Comparison of ENCODE assay signal across 16 cellular contexts in genomic region chr9:85443190-85443598, GRCh38.
A peak's percentile ranks its signal among the peaks of the same experiment; 100 is the strongest.
DNase-seq lines count a peak whose midpoint lies in the region; ATAC-seq, FAIRE-seq and TF ChIP-seq lines count a peak whose summit lies in the region.
"Had no signal": no experiment of that assay in that cellular context is flagged by ENCODE, and none has a peak within 500 bp of the region (broad histone marks: within the 10 kb centered on the region; RNA-seq: fewer than 3 reads in every experiment).

No MANE protein-coding gene starts in this region.

- no peak for TF ChIP-seq POLR2A in HepG2 (IDR thresholded peaks at IDR 0.05; ENCODE audit: insufficient read depth in 1 of 2, low read depth in 2 of 2, low read length in 2 of 2)

- in situ Hi-C loops in HepG2 (cut with HindIII; ENCODE audit: extremely low pct_ligation_motif_present, low pct_unique_long_range_greater_than_20kb), result no loop called here

- peaks cover 0 to 25% of the 10 kb centered on the region in 2 experiments; a peak in 2 of 5 replicates for H3K27me3 ChIP-seq in HepG2 (ENCODE audit: control insufficient read depth in 1 of 2, insufficient read depth in 2 of 2, low read length in 2 of 2)
- H3K27me3 ChIP-seq: neural progenitor cell, spleen had no signal

- no peak overlapping the region for H3K27ac ChIP-seq in HepG2 (ENCODE audit: extremely low read length, insufficient read depth, low read length)
- H3K27ac ChIP-seq: neural progenitor cell, spleen had no signal

- no peak overlapping the region for H3K9ac ChIP-seq in HepG2 (ENCODE audit: insufficient read depth, low read depth, low read length)
- H3K9ac ChIP-seq: neural progenitor cell had no signal

- intact Hi-C loops in HepG2 (cut with micrococcal nuclease; ENCODE audit: unreplicated experiment), result no loop called here

- DNase-seq in GM12865 (ENCODE audit: low read depth) (peak; percentile 62), HepG2 (ENCODE audit: low spot score) (no peak), pons (ENCODE audit: low spot score) (no peak)
- DNase-seq in activated T-cell treated with anti-CD3 and anti-CD28 coated beads, Interleukin-2, amount 50 U/mL, for 1 hour, result no peak
- DNase-seq: activated CD4-positive, alpha-beta T cell treated with anti-CD3 and anti-CD28 coated beads for 36 hours; activated effector memory CD4-positive, alpha-beta T cell treated with Interleukin-2 at 50 U/mL for 16 hours; amniotic stem cell; effector memory CD4-positive, alpha-beta T cell; NCI-H146; RPMI8226; spleen had no signal

- ATAC-seq in GM19023 (IDR thresholded peaks at IDR 0.05; ENCODE audit: unreplicated experiment), result peak; percentile 52
- ATAC-seq in HG02759 (IDR thresholded peaks at IDR 0.05; ENCODE audit: unreplicated experiment), result peak; percentile 56
- peak; percentile 56 for ATAC-seq in HG03520 (IDR thresholded peaks at IDR 0.05; ENCODE audit: unreplicated experiment)
- ATAC-seq in HepG2, result no peak
- ATAC-seq in GM21360 (IDR thresholded peaks at IDR 0.05; ENCODE audit: unreplicated experiment), result no peak
- ATAC-seq: activated CD4-positive, alpha-beta T cell treated with anti-CD3 and anti-CD28 coated beads for 36 hours had no signal

- no peak overlapping the region for H3K4me3 ChIP-seq in GM12865 (ENCODE audit: low read depth, low read length)
- no peak overlapping the region for H3K4me3 ChIP-seq in HepG2 (replicated peaks in 1 of 3; ENCODE audit: insufficient read depth in 1 of 3, low read depth in 2 of 3, low read length in 3 of 3)
- H3K4me3 ChIP-seq: neural progenitor cell, spleen had no signal

- no peak overlapping the region for H3K4me2 ChIP-seq in HepG2 (ENCODE audit: low read depth, low read length)
- H3K4me2 ChIP-seq: neural progenitor cell had no signal

- TF ChIP-seq EP300 in HepG2 (IDR thresholded peaks at IDR 0.05; ENCODE audit: low read depth in 2 of 2, low read length in 2 of 2) (no peak), HepG2 (CRISPR knock-in tag; IDR thresholded peaks at IDR 0.05; ENCODE audit: borderline replicate concordance) (no peak)

- no peaks in the 10 kb centered on the region for H4K20me1 ChIP-seq in HepG2 (ENCODE audit: insufficient read depth, low read length)

- BruUV-seq in HepG2 (replicated peaks; lab: Mats Ljungman, UMichigan), result no TSS peak

- H2AFZ ChIP-seq in HepG2 (ENCODE audit: low read length), result no peak overlapping the region
- H2AFZ ChIP-seq: neural progenitor cell had no signal

- H3K36me3 ChIP-seq in HepG2 (replicated peaks in 1 of 2; ENCODE audit: control insufficient read depth in 1 of 2, insufficient read depth in 2 of 2, low read length in 2 of 2), result no peaks in the 10 kb centered on the region
- H3K36me3 ChIP-seq: neural progenitor cell, spleen had no signal

- no peak for FAIRE-seq in HepG2 (lab: Jason Lieb, UNC)

- no peak for TF ChIP-seq RAD21 in HepG2 (CRISPR knock-in tag; IDR thresholded peaks at IDR 0.05)

- CTCF ChIA-PET in HepG2 (lab: Yijun Ruan, JAX; ENCODE audit: low intra/inter-chr PET ratio, low total read pairs), result no interaction called here

- no peaks in the 10 kb centered on the region for H3K4me1 ChIP-seq in HepG2 (ENCODE audit: insufficient read depth, low read length)
- H3K4me1 ChIP-seq: neural progenitor cell, spleen had no signal

- H3K79me2 ChIP-seq in HepG2 (ENCODE audit: insufficient read depth, low read length), result no peaks in the 10 kb centered on the region

- POLR2A ChIA-PET in HepG2 (lab: Yijun Ruan, JAX), result no interaction called here

- no peaks in the 10 kb centered on the region for H3K9me3 ChIP-seq in HepG2 (ENCODE audit: low read length)

- TF ChIP-seq CTCF in GM12865 (IDR thresholded peaks at IDR 0.05; ENCODE audit: insufficient read depth, low read depth, low read length, missing control alignments) (no peak), HepG2 (CRISPR knock-in tag; IDR thresholded peaks at IDR 0.05) (no peak)

- 3% methylated on average over 7 of the region's 7 CpGs for WGBS in HepG2 (ENCODE audit: low lambda C conversion rate)

TF ChIP-seq in HepG2, 621 proteins besides CTCF, POLR2A, EP300 and RAD21:
- no peak for TF ChIP-seq ZNF674 (CRISPR knock-in tag; IDR thresholded peaks at IDR 0.05; ENCODE audit: low read depth)
- TF ChIP-seq ZFP36 (IDR thresholded peaks at IDR 0.05; ENCODE audit: borderline replicate concordance, low read depth, low read length, partially characterized antibody), result no peak
TF ChIP-seq in HepG2: peak in this region for 0.

Comparison
In these comparisons a context has a peak if more than half of its experiments do, and no peak if none do; other contexts are left out.
1. ATAC-seq: peak in GM19023 (single experiment), HG02759 (single experiment) and HG03520 (single experiment); none in HepG2 (single experiment) and GM21360 (single experiment).